Comparison of ENCODE assay signal across 8 cellular contexts in genomic region chr10:93471110-93471651, GRCh38. TPM values are rescaled to one million over a fixed set of nuclear protein-coding genes. Genes with fewer than 3 reads are reported as not detected.
DNase-seq lines count a peak whose midpoint lies in the region; ATAC-seq and TF ChIP-seq lines count a peak whose summit lies in the region.

No MANE protein-coding gene starts in this region.

- H3K36me3 ChIP-seq in HUES6 (ENCODE audit: control insufficient read depth, insufficient read depth, low read length): no peaks in the 10 kb centered on the region
- peaks cover 23 to 48% of the 10 kb centered on the region in 2 experiments for H3K36me3 ChIP-seq in mesenchymal stem cell (ENCODE audit: control insufficient read depth in 1 of 2, insufficient read depth in 2 of 2, low read depth in 1 of 2, low read length in 2 of 2)

- H3K4ac ChIP-seq in mesenchymal stem cell (ENCODE audit: low read depth in 1 of 2, low read length in 2 of 2): peak overlapping the region; percentile 18 to 80

- peak overlapping the region in 1 of 2 experiments; percentile 88 for H2BK12ac ChIP-seq in mesenchymal stem cell (ENCODE audit: low read length in 2 of 2)

- peak overlapping the region; percentile 76; the same call in 1 of the 2 replicates for H3K27ac ChIP-seq in HUES6 (ENCODE audit: low read depth, low read length)
- H3K27ac ChIP-seq in mesenchymal stem cell (ENCODE audit: low read length, poor library complexity, severe bottlenecking): peak overlapping the region; percentile 84

- H2BK5ac ChIP-seq in mesenchymal stem cell (ENCODE audit: low read depth, low read length, poor library complexity, severe bottlenecking): peak overlapping the region; percentile 73

- H3K79me1 ChIP-seq in mesenchymal stem cell (replicated peaks; ENCODE audit: low read length, poor library complexity, severe bottlenecking): no peaks in the 10 kb centered on the region

- no peak overlapping the region for H3K4me3 ChIP-seq in HUES6 (ENCODE audit: low read depth, low read length)
- no peak overlapping the region for H3K4me3 ChIP-seq in cardiac fibroblast (replicated peaks in 1 of 2; ENCODE audit: low read depth in 2 of 2, low read length in 2 of 2)
- no peak overlapping the region for H3K4me3 ChIP-seq in mesenchymal stem cell (ENCODE audit: insufficient read depth in 1 of 2, low read depth in 1 of 2, low read length in 2 of 2)

- H3K9me3 ChIP-seq in HUES6 (ENCODE audit: control insufficient read depth, insufficient read depth, low read depth, low read length): peaks cover 4% of the 10 kb centered on the region
- no peaks in the 10 kb centered on the region for H3K9me3 ChIP-seq in mesenchymal stem cell (ENCODE audit: control insufficient read depth, low read length)

- H4K91ac ChIP-seq in mesenchymal stem cell (ENCODE audit: low read length): no peak overlapping the region

- no peak overlapping the region for H2BK15ac ChIP-seq in mesenchymal stem cell (ENCODE audit: low read depth, poor library complexity, severe bottlenecking)

- no peak overlapping the region for H2BK120ac ChIP-seq in mesenchymal stem cell (ENCODE audit: low read depth, low read length)

- H3K9ac ChIP-seq in HUES6 (ENCODE audit: low read length) (no peak overlapping the region), mesenchymal stem cell (ENCODE audit: low read length) (peak overlapping the region; percentile 79)

- H3K14ac ChIP-seq in mesenchymal stem cell (ENCODE audit: low read length in 2 of 2): no peak overlapping the region

- DNase-seq in 8988T: peak; percentile 29
- peak; percentile 91 to 98 for DNase-seq in cardiac fibroblast (ENCODE audit: low read depth in 2 of 2)
- peak; percentile 98 for DNase-seq in mesenchymal stem cell
- no peak for DNase-seq in NCI-H748 (lab: John Stamatoyannopoulos, UW; ENCODE audit: unreplicated experiment)
- no peak for DNase-seq in NCI-H146 (lab: John Stamatoyannopoulos, UW)

- H3K4me1 ChIP-seq in HUES6 (ENCODE audit: control insufficient read depth, insufficient read depth, low read length) (peaks cover 23% of the 10 kb centered on the region), mesenchymal stem cell (ENCODE audit: control insufficient read depth, insufficient read depth, low read depth, low read length) (peaks cover 28% of the 10 kb centered on the region)

- peak overlapping the region; percentile 67 to 69 for H3K18ac ChIP-seq in mesenchymal stem cell (ENCODE audit: low read depth in 1 of 2, low read length in 2 of 2)

- no peak for ATAC-seq in HG03457 (IDR thresholded peaks at IDR 0.05; ENCODE audit: unreplicated experiment)
- no peak for ATAC-seq in HG02885 (IDR thresholded peaks at IDR 0.05; ENCODE audit: poor library complexity, unreplicated experiment)

- H3K23ac ChIP-seq in mesenchymal stem cell (ENCODE audit: low read length in 2 of 2): no peak overlapping the region

- no peak overlapping the region for H4K8ac ChIP-seq in mesenchymal stem cell (ENCODE audit: low read length)

- no peak overlapping the region for H3K4me2 ChIP-seq in mesenchymal stem cell (ENCODE audit: low read length, poor library complexity, severe bottlenecking)

- H3K27me3 ChIP-seq in HUES6 (ENCODE audit: control insufficient read depth, insufficient read depth, low read length) (no peaks in the 10 kb centered on the region), mesenchymal stem cell (ENCODE audit: control insufficient read depth in 1 of 2, insufficient read depth in 1 of 2, low read length in 2 of 2) (no peaks in the 10 kb centered on the region)

- peak overlapping the region; percentile 14 for H2AK5ac ChIP-seq in mesenchymal stem cell (ENCODE audit: low read length, severe bottlenecking)

- H2AFZ ChIP-seq in mesenchymal stem cell (ENCODE audit: low read depth, low read length): no peak overlapping the region

- WGBS in mesenchymal stem cell: 30% methylated on average over 5 of the region's 5 CpGs

- no peak for TF ChIP-seq CTCF in cardiac fibroblast (IDR thresholded peaks at IDR 0.05; ENCODE audit: low read depth, low read length)

RNA-seq across cellular contexts. Expression of gene MYOF, which starts 11.0 kb away (rescaled TPM):
- polyA plus RNA-seq in mesenchymal stem cell (2013, experiment 1 of 2): 151 TPM
- 144 TPM for polyA plus RNA-seq in mesenchymal stem cell (2013, experiment 2 of 2)

RNA-seq across cellular contexts. Expression of gene CEP55, which starts 25.2 kb away (rescaled TPM):
- polyA plus RNA-seq in mesenchymal stem cell (2013, experiment 1 of 2): 8.3 TPM
- 8.3 TPM for polyA plus RNA-seq in mesenchymal stem cell (2013, experiment 2 of 2)

Comparison
In these comparisons a context has a peak if more than half of its experiments do, and no peak if none do; other contexts are left out.
1. DNase-seq: peak in 8988T (single experiment), cardiac fibroblast (2 of 2) and mesenchymal stem cell (single experiment); none in NCI-H748 (single experiment) and NCI-H146 (single experiment).